Comparison of ENCODE assay signal across 7 cellular contexts in the genomic region with DNA sequence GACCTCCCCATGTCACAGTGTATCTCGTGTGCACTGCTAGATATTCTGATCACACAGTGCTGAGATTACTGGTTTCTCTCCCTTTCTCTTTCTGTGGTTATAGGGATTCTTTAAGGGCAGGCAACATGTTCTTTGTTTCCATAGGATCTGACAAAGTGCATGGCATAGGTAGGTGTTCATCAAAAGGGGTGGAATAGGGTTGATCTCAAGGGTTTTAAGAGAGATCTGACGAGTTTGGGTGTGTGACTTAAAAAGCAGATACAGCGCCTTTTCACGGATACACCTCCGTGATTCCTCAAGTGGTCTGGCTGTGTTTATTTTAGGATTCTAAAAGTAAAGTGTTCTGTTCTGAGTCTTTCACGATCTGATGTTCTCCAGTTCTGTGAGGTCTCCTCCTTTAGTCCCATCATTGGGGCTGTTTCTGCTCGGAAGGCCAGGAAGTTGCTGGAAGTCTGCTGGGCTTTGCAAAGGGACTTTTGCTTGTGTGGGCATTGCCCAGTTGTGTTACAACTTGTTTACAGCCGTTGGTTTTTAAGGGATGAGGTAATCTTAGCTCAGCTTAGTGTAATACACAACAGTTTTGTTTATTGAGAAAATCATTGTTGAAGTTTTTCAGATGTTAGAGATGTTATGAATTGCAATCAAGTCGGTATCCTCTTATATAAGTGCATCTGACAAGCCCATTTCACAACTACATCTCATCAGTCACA. TPM values are rescaled to one million over a fixed set of nuclear protein-coding genes. Genes with fewer than 3 reads are reported as not detected.
DNase-seq lines count a peak whose midpoint lies in the region; ATAC-seq and TF ChIP-seq lines count a peak whose summit lies in the region.

No MANE protein-coding gene starts in this region.

- intact Hi-C loops in adrenal gland (cut with DNase I): no loop called here

- H3K4me1 ChIP-seq in HEK293 (ENCODE audit: control insufficient read depth, insufficient read depth, low read length) (peaks cover 36% of the 10 kb centered on the region), adrenal gland (replicated peaks in 1 of 2) (peaks cover 23 to 56% of the 10 kb centered on the region in 2 donors), gastroesophageal sphincter (peaks cover 0 to 58% (median 19%) of the 10 kb centered on the region in 3 donors), subcutaneous abdominal adipose tissue (ENCODE audit: control insufficient read depth in 5 of 5, insufficient read depth in 5 of 5, low read length in 5 of 5) (peaks cover 0 to 15% (median 8%) of the 10 kb centered on the region in 5 donors), BE2C (peaks cover 34% of the 10 kb centered on the region)

- no peak for TF ChIP-seq EP300 in gastroesophageal sphincter (IDR thresholded peaks at IDR 0.05)

- no peak overlapping the region for H3K9ac ChIP-seq in subcutaneous abdominal adipose tissue (ENCODE audit: low read length in 5 of 5)

- no peaks in the 10 kb centered on the region for H3K9me3 ChIP-seq in HEK293 (ENCODE audit: control insufficient read depth, insufficient read depth, low read depth, low read length)
- H3K9me3 ChIP-seq in adrenal gland (replicated peaks in 1 of 3): no peaks in the 10 kb centered on the region
- H3K9me3 ChIP-seq in gastroesophageal sphincter: no peaks in the 10 kb centered on the region
- H3K9me3 ChIP-seq in subcutaneous abdominal adipose tissue (ENCODE audit: control insufficient read depth in 5 of 5, low read length in 5 of 5): no peaks in the 10 kb centered on the region
- no peaks in the 10 kb centered on the region for H3K9me3 ChIP-seq in BE2C

- no peak overlapping the region for H3K27ac ChIP-seq in HEK293 (ENCODE audit: extremely low read depth, low read depth, low read length)
- peak overlapping the region in 4 of 5 donors; percentile 5 to 70 (median 48) for H3K27ac ChIP-seq in adrenal gland
- H3K27ac ChIP-seq in gastroesophageal sphincter: peak overlapping the region in 3 of 4 donors; percentile 21 to 58 (median 52)
- peak overlapping the region; percentile 16 for H3K27ac ChIP-seq in subcutaneous abdominal adipose tissue (ENCODE audit: low read depth, low read length)

- peak; percentile 37 for ATAC-seq in gastroesophageal sphincter

- TF ChIP-seq CTCF in HEK293 (tag by site-specific recombination; IDR thresholded peaks at IDR 0.05) (no peak), adrenal gland (IDR thresholded peaks at IDR 0.05) (no peak), gastroesophageal sphincter (IDR thresholded peaks at IDR 0.05) (no peak), BE2C (IDR thresholded peaks at IDR 0.05; ENCODE audit: low read depth, low read length) (no peak)

- POLR2A ChIA-PET in HEK293 (lab: Yijun Ruan, JAX): no interaction called here

- CTCF ChIA-PET in HEK293 (lab: Yijun Ruan, JAX): interaction anchor here (0.9 to 1.7 kb wide), 3 partner anchors 23 to 164 kb away, joined by 3 to 5 read pairs (median 4); no protein-coding TSS in a partner anchor

- DNase-seq in adrenal gland (no peak), BE2C (no peak), NCI-H524 (lab: John Stamatoyannopoulos, UW) (no peak), 8988T (no peak)

- H3K4me3 ChIP-seq in HEK293 (ENCODE audit: low read depth, low read length): no peak overlapping the region
- H3K4me3 ChIP-seq in adrenal gland: no peak overlapping the region
- no peak overlapping the region for H3K4me3 ChIP-seq in gastroesophageal sphincter
- H3K4me3 ChIP-seq in subcutaneous abdominal adipose tissue (ENCODE audit: low read depth in 1 of 5, low read length in 5 of 5): no peak overlapping the region
- H3K4me3 ChIP-seq in BE2C (ENCODE audit: low read depth, low read length): no peak overlapping the region

- TF ChIP-seq POLR2A in adrenal gland (IDR thresholded peaks at IDR 0.05) (no peak), gastroesophageal sphincter (IDR thresholded peaks at IDR 0.05) (no peak)

- no peaks in the 10 kb centered on the region for H3K36me3 ChIP-seq in HEK293 (ENCODE audit: control insufficient read depth in 2 of 2, insufficient read depth in 1 of 2, low read length in 2 of 2)
- H3K36me3 ChIP-seq in adrenal gland (replicated peaks in 1 of 2): no peaks in the 10 kb centered on the region
- no peaks in the 10 kb centered on the region for H3K36me3 ChIP-seq in gastroesophageal sphincter
- no peaks in the 10 kb centered on the region for H3K36me3 ChIP-seq in subcutaneous abdominal adipose tissue (ENCODE audit: control insufficient read depth in 5 of 5, insufficient read depth in 5 of 5, low read length in 5 of 5)
- no peaks in the 10 kb centered on the region; the same call in 1 of the 2 replicates for H3K36me3 ChIP-seq in BE2C

- H3K27me3 ChIP-seq in adrenal gland (no peaks in the 10 kb centered on the region), gastroesophageal sphincter (no peaks in the 10 kb centered on the region), subcutaneous abdominal adipose tissue (ENCODE audit: control insufficient read depth in 5 of 5, insufficient read depth in 4 of 5, low read length in 5 of 5) (no peaks in the 10 kb centered on the region), BE2C (no peaks in the 10 kb centered on the region)

- 63 to 68% (median 66%) methylated on average over 9 of the region's 9 CpGs for WGBS in adrenal gland, 4 donors
- WGBS in gastroesophageal sphincter (ENCODE audit: low coverage in 1 of 2), 2 donors: 44 to 53% methylated on average over 7 of the region's 9 CpGs

TF ChIP-seq in HEK293, 187 proteins besides CTCF, POLR2A, EP300 and RAD21 (continues in another document):
- TF ChIP-seq ZNF449 (tag by site-specific recombination; IDR thresholded peaks at IDR 0.05) (peak; percentile 86), SCRT2 (tag by site-specific recombination; IDR thresholded peaks at IDR 0.05) (peak; percentile 79; the same call in 1 of the 2 replicates), ZNF501 (tag by site-specific recombination; IDR thresholded peaks at IDR 0.05) (no peak), PRDM6 (tag by site-specific recombination; IDR thresholded peaks at IDR 0.05) (peak; percentile 79), ZBTB17 (tag by site-specific recombination; IDR thresholded peaks at IDR 0.05) (0 out of 2 replicates have a peak, but pooled peaks have one; percentile 5), PRDM10 (tag by site-specific recombination; IDR thresholded peaks at IDR 0.05) (peak; percentile 90)

RNA-seq across cellular contexts. Expression of gene IGF1R, which starts 34.8 kb away (rescaled TPM):
- 100 to 1,000 TPM in 1 of 8 donors, 10 to 100 TPM in 7; 44.1 to 138 (median 72.5) TPM for total RNA-seq in adrenal gland
- 10 to 100 TPM in 2 of 3 donors, 1 to 10 TPM in 1; 8.6 to 27.4 (median 11.2) TPM for polyA plus RNA-seq in adrenal gland
- 10 to 100 TPM; 31.6 to 87.8 (median 60.0) TPM for total RNA-seq in gastroesophageal sphincter
- 42.3 TPM for polyA plus RNA-seq in BE2C (2012; ENCODE audit: insufficient read depth, insufficient read length, low read depth)
